Comparison of ENCODE assay signal across 12 cellular contexts in the genomic region with DNA sequence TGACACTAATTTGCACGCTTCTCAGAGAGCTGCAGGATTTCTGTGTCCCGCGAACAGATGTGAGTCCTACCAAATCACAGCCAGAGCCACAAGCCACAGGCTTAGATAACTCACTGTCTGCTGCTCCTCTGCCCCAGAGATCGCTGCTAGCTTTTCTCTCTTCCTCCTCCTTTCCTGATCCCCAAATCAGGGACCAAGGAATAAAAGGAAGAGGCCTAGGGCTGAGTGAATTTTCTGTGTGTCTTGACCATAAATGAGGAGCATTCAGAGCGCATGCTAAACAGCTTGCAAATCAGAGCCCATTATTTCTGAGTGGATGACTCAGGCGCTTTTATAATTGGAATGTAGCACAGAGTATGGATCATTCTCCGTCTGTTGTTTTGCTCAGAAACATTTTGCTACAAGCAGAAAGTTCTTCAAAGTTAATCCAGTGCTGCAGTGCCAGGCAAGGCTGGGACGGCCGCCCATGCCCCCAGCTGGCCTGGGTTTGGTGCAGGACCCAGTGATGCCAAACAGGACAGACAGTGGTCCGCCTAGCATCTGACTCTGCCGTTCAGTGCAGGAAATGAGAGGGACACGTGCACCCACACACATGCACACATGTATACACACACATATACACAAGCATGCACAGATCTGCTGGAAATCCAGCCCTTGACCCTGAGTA. TPM values are rescaled to one million over a fixed set of nuclear protein-coding genes. Genes with fewer than 3 reads are reported as not detected.
A peak's percentile ranks its signal among the peaks of the same experiment; 100 is the strongest.
DNase-seq lines count a peak whose midpoint lies in the region; ATAC-seq lines count a peak whose summit lies in the region.
"Had no signal": no experiment of that assay in that cellular context is flagged by ENCODE, and none has a peak within 500 bp of the region (broad histone marks: within the 10 kb centered on the region; RNA-seq: fewer than 3 reads in every experiment).

No MANE protein-coding gene starts in this region.

- no peak for ATAC-seq in natural killer cell treated with Interleukin-12 subunit alpha and Interleukin-12 subunit beta and Interleukin-15 and Interleukin-18, amount 100 ng/mL, for 72 hours
- ATAC-seq in GM19455 (IDR thresholded peaks at IDR 0.05; ENCODE audit: unreplicated experiment) (no peak), sciatic nerve (no peak)

- no peaks in the 10 kb centered on the region for H3K4me1 Mint-ChIP-seq in natural killer cell treated with Interleukin-12 subunit alpha and Interleukin-12 subunit beta and Interleukin-15 and Interleukin-18, amount 100 ng/mL, for 72 hours (ENCODE audit: low read depth in 2 of 2)

- H3K27me3 ChIP-seq in ectodermal cell (ENCODE audit: control insufficient read depth, insufficient read depth, low read length, poor library complexity, severe bottlenecking) (no peaks in the 10 kb centered on the region), neuron (ENCODE audit: insufficient read depth, low read length) (peaks cover 4% of the 10 kb centered on the region)
- H3K27me3 ChIP-seq: BLaER1 treated with 17β-estradiol and CSF1 and Interleukin-3, amounts not matched to agents 10 nM and 100 nM had no signal

- H3K9me3 Mint-ChIP-seq in natural killer cell treated with Interleukin-12 subunit alpha and Interleukin-12 subunit beta and Interleukin-15 and Interleukin-18, amount 100 ng/mL, for 72 hours, result no peaks in the 10 kb centered on the region

- DNase-seq in AG20443 (ENCODE audit: low spot score), result peak; percentile 65
- peak; percentile 13 for DNase-seq in LHCN-M2 (ENCODE audit: low read depth)
- no peak for DNase-seq in HUDEP-2 (lab: John Stamatoyannopoulos, UW; ENCODE audit: unreplicated experiment in 76 of 76)
- no peak for DNase-seq in natural killer cell treated with Interleukin-12 subunit alpha and Interleukin-12 subunit beta and Interleukin-15 and Interleukin-18, amount 100 ng/mL, for 72 hours (ENCODE audit: low spot score)
- no peak for DNase-seq in sciatic nerve (ENCODE audit: low spot score)
- DNase-seq: activated CD4-positive, alpha-beta T cell treated with anti-CD3 and anti-CD28 coated beads for 4 hours; mammary epithelial cell had no signal

- no peaks in the 10 kb centered on the region for H3K9me3 ChIP-seq in ectodermal cell (ENCODE audit: control insufficient read depth, low read length)
- no peaks in the 10 kb centered on the region for H3K9me3 ChIP-seq in neuron (ENCODE audit: low read length)
- H3K9me3 ChIP-seq: BLaER1 treated with 17β-estradiol and CSF1 and Interleukin-3, amounts not matched to agents 10 nM and 100 nM had no signal

- H3K36me3 Mint-ChIP-seq in natural killer cell treated with Interleukin-12 subunit alpha and Interleukin-12 subunit beta and Interleukin-15 and Interleukin-18, amount 100 ng/mL, for 72 hours, result no peaks in the 10 kb centered on the region

- H3K27me3 Mint-ChIP-seq in natural killer cell treated with Interleukin-12 subunit alpha and Interleukin-12 subunit beta and Interleukin-15 and Interleukin-18, amount 100 ng/mL, for 72 hours, result no peaks in the 10 kb centered on the region

- H3K4me1 ChIP-seq in ectodermal cell (ENCODE audit: control insufficient read depth, insufficient read depth, low read length) (peaks cover 15% of the 10 kb centered on the region), neuron (ENCODE audit: insufficient read depth, low read length) (peaks cover 32% of the 10 kb centered on the region)

- WGBS in ectodermal cell, 2 experiments, result 79 to 85% methylated on average over 12 of the region's 12 CpGs

- H3K27ac ChIP-seq in ectodermal cell (ENCODE audit: insufficient read depth, low read depth, low read length, poor library complexity, severe bottlenecking), result peak overlapping the region; percentile 42
- H3K27ac ChIP-seq: BLaER1 treated with 17β-estradiol and CSF1 and Interleukin-3, amounts not matched to agents 10 nM and 100 nM; epithelial cell of prostate had no signal

- H3K4me3 Mint-ChIP-seq in natural killer cell treated with Interleukin-12 subunit alpha and Interleukin-12 subunit beta and Interleukin-15 and Interleukin-18, amount 100 ng/mL, for 72 hours, result no peak overlapping the region

- peak overlapping the region; percentile 66 for H2AFZ ChIP-seq in neuron (ENCODE audit: low read depth, low read length)

- peak overlapping the region in 1 of 2 donors; percentile 12 for H3K27ac Mint-ChIP-seq in natural killer cell treated with Interleukin-12 subunit alpha and Interleukin-12 subunit beta and Interleukin-15 and Interleukin-18, amount 100 ng/mL, for 72 hours

- intact Hi-C loops in sciatic nerve (cut with DNase I), result no loop called here

- H3K4me3 ChIP-seq in ectodermal cell (ENCODE audit: insufficient read depth, low read depth, low read length), result no peak overlapping the region
- H3K4me3 ChIP-seq in neuron (ENCODE audit: low read length), result peak overlapping the region; percentile 9
- H3K4me3 ChIP-seq: BLaER1 treated with 17β-estradiol and CSF1 and Interleukin-3, amounts not matched to agents 10 nM and 100 nM had no signal

- H3K36me3 ChIP-seq in ectodermal cell (ENCODE audit: control insufficient read depth, insufficient read depth, low read length) (no peaks in the 10 kb centered on the region), neuron (ENCODE audit: insufficient read depth, low read length) (no peaks in the 10 kb centered on the region)

RNA-seq across cellular contexts. Expression of gene KCNAB2, which starts 38.2 kb away (rescaled TPM):
- 0.96 and 1.0 TPM in 2 replicates for total RNA-seq in LHCN-M2 (2014; rRNA removed)
- 1.9 TPM for polyA plus RNA-seq in LHCN-M2 (2012)
- polyA plus RNA-seq in ectodermal cell (2013, experiment 1 of 4), result 7.4 TPM
- 10.3 TPM for polyA plus RNA-seq in ectodermal cell (2013, experiment 2 of 4)
- 6.8 TPM for polyA plus RNA-seq in ectodermal cell (2013, experiment 3 of 4)
- 8.1 TPM for polyA plus RNA-seq in ectodermal cell (2013, experiment 4 of 4)
- total RNA-seq in natural killer cell treated with Interleukin-12 subunit alpha and Interleukin-12 subunit beta and Interleukin-15 and Interleukin-18, amount 100 ng/mL, for 72 hours, result 100 to 1,000 TPM; 157 to 360 TPM
- 20.1 TPM for total RNA-seq in sciatic nerve

Comparison
In these comparisons a context has a peak if more than half of its experiments do, and no peak if none do; other contexts are left out.
1. DNase-seq: peak in AG20443 (single experiment) and LHCN-M2 (single experiment); none in HUDEP-2 (0 of 76), natural killer cell treated with Interleukin-12 subunit alpha and Interleukin-12 subunit beta and Interleukin-15 and Interleukin-18, amount 100 ng/mL, for 72 hours (single experiment) and sciatic nerve (single experiment).
2. RNA of gene KCNAB2, which starts 38.2 kb away (total RNA-seq): 157 to 360 TPM in natural killer cell treated with Interleukin-12 subunit alpha and Interleukin-12 subunit beta and Interleukin-15 and Interleukin-18, amount 100 ng/mL, for 72 hours and 20.1 TPM in sciatic nerve (single experiment); 0.96 to 1.0 TPM in LHCN-M2; every median in the first group is over 10 times any median in the second.